ENCODE assay signal across 17 cellular contexts in the genomic region with DNA sequence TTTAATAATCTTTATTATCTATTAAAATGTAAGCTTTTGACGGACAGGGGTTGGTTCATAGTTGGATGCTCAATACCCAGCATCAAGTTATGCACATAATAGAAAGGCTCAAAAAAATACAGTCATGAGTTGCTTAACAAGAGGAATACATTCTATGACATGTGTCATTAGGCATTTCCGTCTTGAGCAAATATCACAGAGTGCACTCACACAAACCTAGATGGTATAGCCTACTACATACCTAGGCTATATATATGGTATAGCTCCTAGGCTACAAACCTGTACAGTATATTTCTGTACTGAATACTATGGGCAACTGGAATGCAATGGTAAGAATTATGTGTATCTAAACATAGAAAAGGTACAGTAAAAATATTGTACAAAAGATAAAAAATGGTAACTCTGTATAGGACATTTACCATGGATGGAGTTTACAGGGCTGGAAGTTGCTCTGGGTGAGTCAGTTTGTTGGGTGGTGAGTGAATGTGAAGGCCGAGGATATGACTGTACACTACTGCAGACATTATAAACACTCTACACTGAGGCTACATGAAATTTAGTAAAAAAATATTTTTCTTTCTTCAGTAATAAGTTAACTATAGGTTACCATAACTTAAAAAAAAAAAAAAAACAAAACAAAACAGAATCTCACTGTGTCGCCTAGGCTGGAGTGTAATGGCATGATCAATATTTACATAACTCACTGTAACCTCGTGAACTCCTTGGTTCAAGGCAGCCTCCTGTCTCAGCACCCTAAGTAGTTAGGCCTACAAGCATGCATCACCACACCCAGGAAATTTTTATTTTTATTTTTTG.
DNase-seq lines count a peak whose midpoint lies in the region; FAIRE-seq and TF ChIP-seq lines count a peak whose summit lies in the region.
"Had no signal": no experiment of that assay in that cellular context is flagged by ENCODE, and none has a peak within 500 bp of the region (broad histone marks: within the 10 kb centered on the region; RNA-seq: fewer than 3 reads in every experiment).

No MANE protein-coding gene starts in this region.

- no peak overlapping the region for H2AFZ ChIP-seq in astrocyte (ENCODE audit: low read depth, low read length)

- H3K4me1 ChIP-seq in astrocyte (ENCODE audit: insufficient read depth, low read length): peaks cover 17% of the 10 kb centered on the region

- H3K27me3 ChIP-seq in astrocyte (ENCODE audit: insufficient read depth, low read length): no peaks in the 10 kb centered on the region

- H3K4me3 ChIP-seq in astrocyte (ENCODE audit: insufficient read depth, low read depth, low read length): no peak overlapping the region

- peak overlapping the region; percentile 91 for H3K27ac Mint-ChIP-seq in astrocyte (ENCODE audit: unreplicated experiment)
- H3K27ac Mint-ChIP-seq: activated CD4-positive, alpha-beta memory T cell treated with anti-CD3 and anti-CD28 coated beads for 36 hours; activated naive CD4-positive, alpha-beta T cell treated with anti-CD3 and anti-CD28 coated beads, Interleukin-2, amount 10 ng/mL, durations not matched to agents 7 days and 5 days had no signal

- H3K36me3 Mint-ChIP-seq in astrocyte (ENCODE audit: low read depth, unreplicated experiment): peaks cover 27% of the 10 kb centered on the region

- no peaks in the 10 kb centered on the region for H4K20me1 ChIP-seq in astrocyte (ENCODE audit: insufficient read depth, low read length)

- H3K9ac ChIP-seq in astrocyte (ENCODE audit: low read length): no peak overlapping the region

- peak overlapping the region; percentile 77 for H3K27ac ChIP-seq in astrocyte (ENCODE audit: low read depth, low read length)

- H3K4me3 Mint-ChIP-seq in astrocyte (ENCODE audit: unreplicated experiment): no peak overlapping the region
- H3K4me3 Mint-ChIP-seq: activated CD4-positive, alpha-beta memory T cell treated with anti-CD3 and anti-CD28 coated beads for 36 hours; activated naive CD4-positive, alpha-beta T cell treated with anti-CD3 and anti-CD28 coated beads, Interleukin-2, amount 10 ng/mL, durations not matched to agents 7 days and 5 days; immature natural killer cell; nephron had no signal

- peak overlapping the region; percentile 69 for H3K4me2 ChIP-seq in astrocyte (ENCODE audit: low read length)

- H3K36me3 ChIP-seq in astrocyte (ENCODE audit: insufficient read depth, low read length): no peaks in the 10 kb centered on the region

- peaks cover 28% of the 10 kb centered on the region for H3K4me1 Mint-ChIP-seq in astrocyte (ENCODE audit: low read depth, unreplicated experiment)
- H3K4me1 Mint-ChIP-seq: activated naive CD4-positive, alpha-beta T cell treated with anti-CD3 and anti-CD28 coated beads, Interleukin-2, amount 10 ng/mL, durations not matched to agents 7 days and 5 days; immature natural killer cell had no signal

- H3K9me3 ChIP-seq in astrocyte (ENCODE audit: insufficient read depth, low read depth, low read length): no peaks in the 10 kb centered on the region

- no peaks in the 10 kb centered on the region for H3K27me3 Mint-ChIP-seq in astrocyte (ENCODE audit: low read depth, unreplicated experiment)
- H3K27me3 Mint-ChIP-seq: activated CD4-positive, alpha-beta memory T cell treated with anti-CD3 and anti-CD28 coated beads for 36 hours; activated naive CD4-positive, alpha-beta T cell treated with anti-CD3 and anti-CD28 coated beads, Interleukin-2, amount 10 ng/mL, durations not matched to agents 7 days and 5 days had no signal

- no peaks in the 10 kb centered on the region for H3K9me3 Mint-ChIP-seq in astrocyte (ENCODE audit: unreplicated experiment)
- H3K9me3 Mint-ChIP-seq: activated CD4-positive, alpha-beta memory T cell treated with anti-CD3 and anti-CD28 coated beads for 36 hours; activated naive CD4-positive, alpha-beta T cell treated with anti-CD3 and anti-CD28 coated beads, Interleukin-2, amount 10 ng/mL, durations not matched to agents 7 days and 5 days; immature natural killer cell; nephron had no signal

- H3K79me2 ChIP-seq in astrocyte (ENCODE audit: insufficient read depth, low read length): no peaks in the 10 kb centered on the region

- FAIRE-seq in astrocyte (lab: Jason Lieb, UNC) (peak; percentile 81), D721Med (lab: Jason Lieb, UNC) (no peak)

- DNase-seq in A172 (ENCODE audit: low spot score) (peak; percentile 71), HS-5 (ENCODE audit: low read depth) (peak; percentile 82), astrocyte (ENCODE audit: low read depth) (peak; percentile 84), glomerular visceral epithelial cell (ENCODE audit: extremely low spot score) (peak; percentile 44), D721Med (ENCODE audit: insufficient read length, low spot score) (no peak)
- no peak for DNase-seq in activated T-cell treated with anti-CD3 and anti-CD28 coated beads, Interleukin-2, amount 50 U/mL, for 48 hours
- no peak for DNase-seq in stimulated activated CD4-positive, alpha-beta T cell treated with anti-CD3 and anti-CD28 coated beads, Interleukin-4, amount 100 ng/mL, for 4 hours
- no peak for DNase-seq in stimulated activated CD4-positive, alpha-beta T cell treated with anti-CD3 and anti-CD28 coated beads, Interleukin-2, amount 100 ng/mL, for 48 hours
- DNase-seq: activated CD4-positive, alpha-beta memory T cell treated with anti-CD3 and anti-CD28 coated beads for 36 hours; activated naive CD4-positive, alpha-beta T cell treated with anti-CD3 and anti-CD28 coated beads, Interleukin-2, amount 10 ng/mL, durations not matched to agents 7 days and 5 days; GOT3; immature natural killer cell; MV-4-11; NCI-H69; stimulated activated CD4-positive, alpha-beta T cell treated with anti-CD3 and anti-CD28 coated beads, Interleukin-15, amount 100 ng/mL, for 24 hours; stimulated activated naive CD8-positive, alpha-beta T cell treated with anti-CD3 and anti-CD28 coated beads, Interleukin-15, Interleukin-2, amounts not matched to agents 100 U/mL and 50 U/mL, for 24 hours had no signal

- TF ChIP-seq CTCF in astrocyte (IDR thresholded peaks at IDR 0.05; ENCODE audit: insufficient read depth, low read depth, low read length): no peak
- no peak for TF ChIP-seq CTCF in D721Med (IDR thresholded peaks at IDR 0.05; ENCODE audit: insufficient read depth, missing control alignments)

Comparison
In these comparisons a context has a peak if more than half of its experiments do, and no peak if none do; other contexts are left out.
1. DNase-seq: peak in A172 (single experiment), HS-5 (single experiment), astrocyte (single experiment) and glomerular visceral epithelial cell (single experiment); none in activated T-cell treated with anti-CD3 and anti-CD28 coated beads, Interleukin-2, amount 50 U/mL, for 48 hours (0 of 2), stimulated activated CD4-positive, alpha-beta T cell treated with anti-CD3 and anti-CD28 coated beads, Interleukin-4, amount 100 ng/mL, for 4 hours (0 of 2), stimulated activated CD4-positive, alpha-beta T cell treated with anti-CD3 and anti-CD28 coated beads, Interleukin-2, amount 100 ng/mL, for 48 hours (0 of 2) and D721Med (single experiment).